ENCODE assay signal across 8 cellular contexts in genomic region chr10:6202684-6203330, GRCh38. TPM values are rescaled to one million over a fixed set of nuclear protein-coding genes. Genes with fewer than 3 reads are reported as not detected.
DNase-seq lines count a peak whose midpoint lies in the region; ATAC-seq and TF ChIP-seq lines count a peak whose summit lies in the region.

TSS of gene PFKFB3 (plus strand) at chr10:6202932. CDS start at chr10:6203261, 329 bp downstream.

- POLR2A ChIA-PET in AG04449 (lab: Yijun Ruan, JAX) = interaction anchor here (0.6 to 4.3 kb wide), 43 partner anchors 9 to 547 kb away, joined by 3 to 201 read pairs (median 6); partner anchors contain the start of gene RBM17
- POLR2A ChIA-PET in activated CD4-positive, alpha-beta T cell treated with anti-CD3 and anti-CD28 coated beads, Interleukin-2, amount 10 ng/mL, durations not matched to agents 7 days and 5 days (lab: Charles Lee) = interaction anchor here (0.6 to 1.2 kb wide), 5 partner anchors 30 to 1585 kb away, joined by 3 to 6 read pairs (median 4); partner anchors contain the start of genes ATP5F1C and KIN

- peaks cover 20% of the 10 kb centered on the region for H3K36me3 Mint-ChIP-seq in activated CD4-positive, alpha-beta T cell treated with anti-CD3 and anti-CD28 coated beads, Interleukin-2, amount 10 ng/mL, durations not matched to agents 7 days and 5 days (ENCODE audit: low read depth)

- H3K4me3 ChIP-seq in AG04449 (ENCODE audit: low read depth, low read length) = peak within 1 kb of the TSS; percentile 83

- ATAC-seq in GM18519 (IDR thresholded peaks at IDR 0.05; ENCODE audit: low FRiP score, unreplicated experiment) = peak; percentile 58
- ATAC-seq in HG03045 (IDR thresholded peaks at IDR 0.05; ENCODE audit: unreplicated experiment) = peak; percentile 74
- peak; percentile 78 for ATAC-seq in left lobe of liver

- H3K4me3 Mint-ChIP-seq in activated CD4-positive, alpha-beta T cell treated with anti-CD3 and anti-CD28 coated beads, Interleukin-2, amount 10 ng/mL, durations not matched to agents 7 days and 5 days = peak within 1 kb of the TSS; percentile 98

- H3K9me3 Mint-ChIP-seq in activated CD4-positive, alpha-beta T cell treated with anti-CD3 and anti-CD28 coated beads, Interleukin-2, amount 10 ng/mL, durations not matched to agents 7 days and 5 days = no peaks in the 10 kb centered on the region

- CTCF ChIA-PET in AG04449 (lab: Yijun Ruan, JAX) = interaction anchor here (0.6 to 8.3 kb wide), 57 partner anchors 9 to 207 kb away, joined by 3 to 278 read pairs (median 5); no protein-coding TSS in a partner anchor
- CTCF ChIA-PET in activated CD4-positive, alpha-beta T cell treated with anti-CD3 and anti-CD28 coated beads, Interleukin-2, amount 10 ng/mL, durations not matched to agents 7 days and 5 days (lab: Charles Lee) = interaction anchor here (0.6 to 6.6 kb wide), 76 partner anchors 8 to 476 kb away, joined by 3 to 73 read pairs (median 5); no protein-coding TSS in a partner anchor

- no peaks in the 10 kb centered on the region for H3K27me3 Mint-ChIP-seq in activated CD4-positive, alpha-beta T cell treated with anti-CD3 and anti-CD28 coated beads, Interleukin-2, amount 10 ng/mL, durations not matched to agents 7 days and 5 days

- TF ChIP-seq CTCF in AG04449 (IDR thresholded peaks at IDR 0.05; ENCODE audit: insufficient read depth, low read length, missing control alignments) = peak; percentile 87

- peaks cover 42% of the 10 kb centered on the region for H3K4me1 Mint-ChIP-seq in activated CD4-positive, alpha-beta T cell treated with anti-CD3 and anti-CD28 coated beads, Interleukin-2, amount 10 ng/mL, durations not matched to agents 7 days and 5 days

- DNase-seq in AG04449 (ENCODE audit: low read depth, low spot score) (no peak), NCI-H2227 treated with DMSO at 0.1 percent for 48 hours (lab: John Stamatoyannopoulos, UW) (peak; percentile 67), dedifferentiated amniotic fluid mesenchymal stem cell (ENCODE audit: extremely low spot score) (peak; percentile 94), left lobe of liver (ENCODE audit: low spot score) (peak; percentile 96)
- peak; percentile 91 for DNase-seq in activated CD4-positive, alpha-beta T cell treated with anti-CD3 and anti-CD28 coated beads, Interleukin-2, amount 10 ng/mL, durations not matched to agents 7 days and 5 days
- peak; percentile 87 for DNase-seq in stimulated activated CD4-positive, alpha-beta T cell treated with anti-CD3 and anti-CD28 coated beads, Interleukin-2, amount 100 ng/mL, for 4 hours (ENCODE audit: low read depth)

- H3K27ac Mint-ChIP-seq in activated CD4-positive, alpha-beta T cell treated with anti-CD3 and anti-CD28 coated beads, Interleukin-2, amount 10 ng/mL, durations not matched to agents 7 days and 5 days = peak within 1 kb of the TSS; percentile 96

RNA-seq across cellular contexts. Expression of gene PFKFB3, which starts in this region (rescaled TPM):
- total RNA-seq in activated CD4-positive, alpha-beta T cell treated with anti-CD3 and anti-CD28 coated beads, Interleukin-2, amount 10 ng/mL, durations not matched to agents 7 days and 5 days = 10 to 100 TPM; 77.1 to 82.2 TPM
- 39.2 TPM for total RNA-seq in left lobe of liver
